1 cellular context compared by ENCODE assay signal in genomic region chr5:115634343-115635132, GRCh38.
TF ChIP-seq lines count a peak whose summit lies in the region.

No MANE protein-coding gene starts in this region.

TF ChIP-seq in HepG2, 621 proteins besides CTCF, POLR2A, EP300 and RAD21 (continued from another document):
- no peak for TF ChIP-seq HNRNPLL (IDR thresholded peaks at IDR 0.05; ENCODE audit: low read depth, low read length, poor library complexity, severe bottlenecking)
- TF ChIP-seq SNAI1 (CRISPR knock-in tag; IDR thresholded peaks at IDR 0.05; ENCODE audit: borderline replicate concordance): no peak
- TF ChIP-seq CBFB (CRISPR knock-in tag; IDR thresholded peaks at IDR 0.05): no peak
- TF ChIP-seq YEATS2 (CRISPR knock-in tag; IDR thresholded peaks at IDR 0.05; ENCODE audit: borderline replicate concordance): peak; percentile 32; the same call in 1 of the 2 replicates
